In the genomic region with DNA sequence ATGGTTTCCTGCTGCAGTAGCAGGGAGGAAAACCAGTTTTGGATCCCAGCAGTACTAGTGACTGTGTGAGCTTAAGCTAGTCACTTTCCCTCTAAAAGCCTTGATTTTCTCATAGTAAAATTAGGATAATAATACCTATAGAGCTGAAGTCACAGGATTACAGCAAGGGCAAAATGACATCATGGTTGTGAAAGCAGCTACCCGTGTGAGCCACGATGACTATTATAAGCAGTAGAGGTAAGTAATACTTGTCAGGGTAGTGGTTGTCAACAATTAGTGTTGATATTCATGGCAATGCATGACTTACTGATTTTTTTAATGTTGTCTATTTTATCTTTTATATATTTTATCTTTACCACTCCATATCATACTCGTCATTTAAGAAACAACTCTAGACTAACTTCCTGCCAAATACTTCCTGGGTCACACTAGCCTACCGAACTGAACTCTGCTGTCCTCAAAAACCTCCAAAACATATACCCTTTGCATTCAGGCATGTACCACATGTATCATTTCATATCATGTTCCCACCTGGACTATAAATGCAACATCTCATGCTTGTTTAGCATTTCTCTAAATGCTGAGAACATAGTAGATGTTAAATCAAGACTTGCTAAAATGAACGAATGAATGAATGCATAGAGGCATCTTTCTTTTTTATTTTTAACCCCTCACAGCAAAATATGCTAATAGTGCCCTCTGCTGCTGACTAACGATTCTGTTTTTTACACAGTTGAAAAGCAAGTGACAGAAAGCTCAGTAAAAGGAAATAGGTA, we compare ENCODE assay signal across 9 cellular contexts.
A peak's percentile ranks its signal among the peaks of the same experiment; 100 is the strongest.
DNase-seq lines count a peak whose midpoint lies in the region; ATAC-seq, FAIRE-seq and TF ChIP-seq lines count a peak whose summit lies in the region.
"Had no signal": no experiment of that assay in that cellular context is flagged by ENCODE, and none has a peak within 500 bp of the region (broad histone marks: within the 10 kb centered on the region; RNA-seq: fewer than 3 reads in every experiment).

No MANE protein-coding gene starts in this region.

- TF ChIP-seq CTCF in GM10266 (IDR thresholded peaks at IDR 0.05; ENCODE audit: control insufficient read depth, insufficient read depth, low read depth, missing control alignments) (peak; percentile 71), K562 (IDR thresholded peaks at IDR 0.05 in 2 of 3, conservative IDR thresholded peaks at IDR 0.05 in 1 of 3; ENCODE audit: insufficient read depth in 2 of 3, low read depth in 1 of 3, low read length in 3 of 3) (peak in 1 of 3 experiments; percentile 19; a peak in 1 of 6 replicates), neural progenitor cell (IDR thresholded peaks at IDR 0.05) (peak; percentile 78)

- H3F3A ChIP-seq in neural progenitor cell (ENCODE audit: low read depth): no peaks in the 10 kb centered on the region

- in situ Hi-C loops in K562 (cut with MboI): no loop called here

- H3K9ac ChIP-seq in K562 (ENCODE audit: insufficient read depth in 1 of 2, low read depth in 2 of 2, low read length in 2 of 2) (no peak overlapping the region), neural progenitor cell (no peak overlapping the region)

- H3K4me3 ChIP-seq in K562: no peak overlapping the region
- H3K4me3 ChIP-seq in neural progenitor cell: no peak overlapping the region

- peak in 1 of 2 experiments; percentile 76; a peak in 3 of 4 replicates for TF ChIP-seq RAD21 in K562 (CRISPR knock-in tag; conservative IDR thresholded peaks at IDR 0.05 in 1 of 2, IDR thresholded peaks at IDR 0.05 in 1 of 2)

- no peak overlapping the region for H3K27ac ChIP-seq in K562 (ENCODE audit: extremely low read depth, low read depth, low read length)
- no peak overlapping the region for H3K27ac ChIP-seq in neural progenitor cell
- H3K27ac ChIP-seq: HL-60 had no signal

- no peaks in the 10 kb centered on the region for H3K79me2 ChIP-seq in K562 (ENCODE audit: control insufficient read depth, insufficient read depth, low read length)
- no peaks in the 10 kb centered on the region for H3K79me2 ChIP-seq in neural progenitor cell (ENCODE audit: low read depth)

- FAIRE-seq in A204.1 (lab: Jason Lieb, UNC) (peak; percentile 3), K562 (lab: Jason Lieb, UNC) (no peak)

- H3K4me1 ChIP-seq in K562 (replicated peaks in 1 of 2; ENCODE audit: control insufficient read depth in 2 of 2, insufficient read depth in 2 of 2, low read length in 2 of 2) (no peaks in the 10 kb centered on the region), neural progenitor cell (no peaks in the 10 kb centered on the region)

- H3K4me2 ChIP-seq in K562 (ENCODE audit: insufficient read depth, low read length) (no peak overlapping the region), neural progenitor cell (no peak overlapping the region)

- CTCF ChIA-PET in K562 (lab: Yijun Ruan, JAX; ENCODE audit: low intra/inter-chr PET ratio): no interaction called here

- POLR2A ChIA-PET in K562 (lab: Yijun Ruan, JAX): no interaction called here

- H3K4me1 Mint-ChIP-seq in neural progenitor cell: no peaks in the 10 kb centered on the region

- ATAC-seq in K562: no peak
- ATAC-seq in HG03565 (IDR thresholded peaks at IDR 0.05; ENCODE audit: unreplicated experiment): no peak

- TF ChIP-seq EP300 in K562 (IDR thresholded peaks at IDR 0.05; ENCODE audit: low read length): no peak

- H3K27ac Mint-ChIP-seq in neural progenitor cell: no peak overlapping the region

- H3K27me3 Mint-ChIP-seq in neural progenitor cell (ENCODE audit: insufficient read depth, low read depth): peaks cover 5% of the 10 kb centered on the region

- no peaks in the 10 kb centered on the region for H3K36me3 Mint-ChIP-seq in neural progenitor cell

- no TSS peak for BruUV-seq in K562 (replicated peaks; lab: Mats Ljungman, UMichigan)

- H2AFZ ChIP-seq in K562 (ENCODE audit: low read depth, low read length): no peak overlapping the region
- H2AFZ ChIP-seq in neural progenitor cell (replicated peaks): no peak overlapping the region

- no peak for TF ChIP-seq POLR2A in K562 (conservative IDR thresholded peaks at IDR 0.05)

- H3K9me3 Mint-ChIP-seq in neural progenitor cell: no peaks in the 10 kb centered on the region

- 0% methylated on average over 6 of the region's 6 CpGs for WGBS in K562 (ENCODE audit: insufficient coverage, low coverage, missing lambda C conversion rate)

- no peaks in the 10 kb centered on the region for H3K9me3 ChIP-seq in K562 (replicated peaks; ENCODE audit: control insufficient read depth, insufficient read depth, low read depth, low read length)
- no peaks in the 10 kb centered on the region for H3K9me3 ChIP-seq in neural progenitor cell (ENCODE audit: low read depth)

- H3K9me1 ChIP-seq in K562 (ENCODE audit: control insufficient read depth, insufficient read depth, low read length): no peaks in the 10 kb centered on the region

- no peaks in the 10 kb centered on the region for H3K27me3 ChIP-seq in K562 (ENCODE audit: control insufficient read depth in 2 of 2, insufficient read depth in 2 of 2, low read length in 2 of 2)
- H3K27me3 ChIP-seq in neural progenitor cell: no peaks in the 10 kb centered on the region

- no peaks in the 10 kb centered on the region for H4K20me1 ChIP-seq in K562 (replicated peaks; ENCODE audit: control insufficient read depth, insufficient read depth, low read length)
- H4K20me1 ChIP-seq in neural progenitor cell (ENCODE audit: low read depth): no peaks in the 10 kb centered on the region

- DNase-seq in GM10266 (ENCODE audit: extremely low spot score) (peak; percentile 40), NCI-H1694 treated with DMSO at 0.1 percent for 48 hours (lab: John Stamatoyannopoulos, UW) (peak; percentile 48), K562 (ENCODE audit: extremely low read depth in 1 of 4, low spot score in 3 of 4) (no peak), neural progenitor cell (ENCODE audit: low spot score) (peak; percentile 41), foreskin melanocyte (no peak), Ammon's horn (ENCODE audit: low spot score) (no peak)

- intact Hi-C loops in K562 (cut with micrococcal nuclease): no loop called here

- H3K4me3 Mint-ChIP-seq in neural progenitor cell: no peak overlapping the region

- H3K36me3 ChIP-seq in K562 (ENCODE audit: control insufficient read depth, insufficient read depth, low read length) (no peaks in the 10 kb centered on the region), neural progenitor cell (no peaks in the 10 kb centered on the region)

TF ChIP-seq in K562, 482 proteins besides CTCF, POLR2A, EP300 and RAD21:
- TF ChIP-seq BRD9 (IDR thresholded peaks at IDR 0.05; ENCODE audit: low read depth, partially characterized antibody) (no peak), ZNF24 (IDR thresholded peaks at IDR 0.05) (peak; percentile 57; the same call in 1 of the 2 replicates)

Comparison
In these comparisons a context has a peak if more than half of its experiments do, and no peak if none do; other contexts are left out.
1. DNase-seq: peak in GM10266 (single experiment), NCI-H1694 treated with DMSO at 0.1 percent for 48 hours (single experiment) and neural progenitor cell (single experiment); none in K562 (0 of 4), foreskin melanocyte (single experiment) and Ammon's horn (single experiment).